In the genomic region with DNA sequence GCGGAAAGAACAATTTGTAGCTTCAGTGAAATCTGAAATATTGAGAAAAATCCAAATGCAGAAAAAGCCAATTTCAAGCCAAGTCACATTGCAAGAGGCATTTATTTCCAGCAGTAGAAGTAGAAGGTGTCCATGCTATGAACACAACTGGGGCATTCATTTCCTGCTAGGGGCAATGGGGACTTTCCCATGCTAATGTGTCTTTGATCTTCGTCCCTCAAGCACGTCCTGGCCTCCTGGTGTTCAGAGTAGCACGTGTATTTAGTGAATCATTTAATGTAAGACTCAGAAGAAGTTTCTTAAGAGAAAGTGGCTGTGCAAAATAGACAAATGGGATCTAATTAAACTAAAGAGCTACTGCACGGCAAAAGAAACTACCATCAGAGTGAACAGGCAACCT, we compare ENCODE assay signal across 24 cellular contexts.
DNase-seq lines count a peak whose midpoint lies in the region; ATAC-seq, FAIRE-seq and TF ChIP-seq lines count a peak whose summit lies in the region.
"Had no signal": no experiment of that assay in that cellular context is flagged by ENCODE, and none has a peak within 500 bp of the region (broad histone marks: within the 10 kb centered on the region; RNA-seq: fewer than 3 reads in every experiment).

No MANE protein-coding gene starts in this region.

- DNase-seq in Daoy (ENCODE audit: low read depth) (peak; percentile 59), GM12892 (ENCODE audit: insufficient read length) (no peak), activated gamma-delta T cell treated with Interleukin-2 at 50 U/mL for 16 hours (no peak)
- DNase-seq in central memory CD4-positive, alpha-beta T cell = peak; percentile 16
- DNase-seq in stimulated activated CD4-positive, alpha-beta T cell treated with anti-CD3 and anti-CD28 coated beads, Interleukin-2, amount 100 ng/mL, for 24 hours = no peak
- DNase-seq: activated CD4-positive, alpha-beta T cell treated with anti-CD3 and anti-CD28 coated beads, Interleukin-2, amount 10 ng/mL, durations not matched to agents 7 days and 5 days; activated naive CD4-positive, alpha-beta T cell treated with anti-CD3 and anti-CD28 coated beads, Interleukin-2, amount 10 ng/mL, durations not matched to agents 7 days and 5 days; activated T-cell treated with anti-CD3 and anti-CD28 coated beads for 4 hours; Caco-2; GDM1; GOT3; hippocampal formation; kidney; NCI-H2107; NCI-H748 treated with DMSO at 0.1 percent for 48 hours; stimulated activated CD4-positive, alpha-beta T cell treated with anti-CD3 and anti-CD28 coated beads, Interleukin-4, amount 100 ng/mL, for 24 hours; stimulated activated CD8-positive, alpha-beta memory T cell treated with anti-CD3 and anti-CD28 coated beads, Interleukin-4, amount 100 ng/mL, for 48 hours; testis had no signal

- FAIRE-seq in GM12892 (lab: Jason Lieb, UNC) = no peak
- FAIRE-seq: colon, K562, kidney had no signal

- TF ChIP-seq POLR2A in GM12892 (IDR thresholded peaks at IDR 0.05; ENCODE audit: low read depth, low read length) = no peak

- ATAC-seq in GM21447 (IDR thresholded peaks at IDR 0.05; ENCODE audit: unreplicated experiment) = peak; percentile 77
- peak; percentile 71 for ATAC-seq in HG03196 (IDR thresholded peaks at IDR 0.05; ENCODE audit: unreplicated experiment)
- ATAC-seq in HG03571 (IDR thresholded peaks at IDR 0.05; ENCODE audit: unreplicated experiment) = no peak
- ATAC-seq: K562, SK-N-SH treated with all-trans-retinoic acid at 6 μM for 48 hours had no signal

Comparison
In these comparisons a context has a peak if more than half of its experiments do, and no peak if none do; other contexts are left out.
1. DNase-seq: peak in Daoy (single experiment) and central memory CD4-positive, alpha-beta T cell (single experiment); none in stimulated activated CD4-positive, alpha-beta T cell treated with anti-CD3 and anti-CD28 coated beads, Interleukin-2, amount 100 ng/mL, for 24 hours (0 of 2), GM12892 (single experiment) and activated gamma-delta T cell treated with Interleukin-2 at 50 U/mL for 16 hours (single experiment).